Comparison of ENCODE assay signal across 26 cellular contexts in genomic region chr18:31546476-31546875, GRCh38. TPM values are rescaled to one million over a fixed set of nuclear protein-coding genes. Genes with fewer than 3 reads are reported as not detected.
"Had no signal": no experiment of that assay in that cellular context is flagged by ENCODE, and none has a peak within 500 bp of the region (broad histone marks: within the 10 kb centered on the region; RNA-seq: fewer than 3 reads in every experiment).

No MANE protein-coding gene starts in this region.

- H3K4me3 ChIP-seq: adrenal gland, esophagus muscularis mucosa, stomach, testis, upper lobe of left lung had no signal

- H3K4me1 Mint-ChIP-seq: activated CD4-positive, alpha-beta T cell treated with anti-CD3 and anti-CD28 coated beads for 36 hours; central memory CD8-positive, alpha-beta T cell; nephron had no signal

- H3K27ac Mint-ChIP-seq: activated CD4-positive, alpha-beta memory T cell treated with anti-CD3 and anti-CD28 coated beads for 36 hours; activated CD4-positive, alpha-beta T cell treated with anti-CD3 and anti-CD28 coated beads for 36 hours; activated T-cell treated with anti-CD3 and anti-CD28 coated beads, Interleukin-2, amount 50 U/mL, for 24 hours; nephron had no signal

- H3K9me3 Mint-ChIP-seq: activated CD4-positive, alpha-beta memory T cell treated with anti-CD3 and anti-CD28 coated beads for 36 hours; activated T-cell treated with anti-CD3 and anti-CD28 coated beads, Interleukin-2, amount 50 U/mL, for 24 hours; central memory CD8-positive, alpha-beta T cell; nephron had no signal

- ATAC-seq: activated CD4-positive, alpha-beta T cell treated with anti-CD3 and anti-CD28 coated beads for 36 hours; right cardiac atrium had no signal

- DNase-seq: activated CD4-positive, alpha-beta memory T cell treated with anti-CD3 and anti-CD28 coated beads for 36 hours; activated CD4-positive, alpha-beta T cell treated with anti-CD3 and anti-CD28 coated beads for 36 hours; activated effector memory CD4-positive, alpha-beta T cell treated with Interleukin-2 at 50 U/mL for 16 hours; activated naive CD4-positive, alpha-beta T cell treated with anti-CD3 and anti-CD28 coated beads, Interleukin-2, amount 50 U/mL, for 16 hours; activated T-cell treated with anti-CD3 and anti-CD28 coated beads, Interleukin-2, amount 50 U/mL, for 24 hours; adrenal gland; brain microvascular endothelial cell; cortex of kidney; effector CD4-positive, alpha-beta T cell; glutamatergic neuron; hypothalamus; kidney glomerular epithelial cell; mesendoderm; occipital lobe; right cardiac atrium; small intestine; stimulated activated CD4-positive, alpha-beta T cell treated with anti-CD3 and anti-CD28 coated beads, Interleukin-4, amount 100 ng/mL, for 24 hours; stomach; testis; upper lobe of left lung had no signal

- H3K27me3 Mint-ChIP-seq: activated CD4-positive, alpha-beta T cell treated with anti-CD3 and anti-CD28 coated beads for 36 hours; activated T-cell treated with anti-CD3 and anti-CD28 coated beads, Interleukin-2, amount 50 U/mL, for 24 hours had no signal

- H3K36me3 Mint-ChIP-seq: activated CD4-positive, alpha-beta memory T cell treated with anti-CD3 and anti-CD28 coated beads for 36 hours had no signal

- FAIRE-seq: small intestine had no signal

- H3K4me1 ChIP-seq: adrenal gland, esophagus muscularis mucosa, testis, upper lobe of left lung had no signal

- H3K36me3 ChIP-seq: adrenal gland, brain microvascular endothelial cell, upper lobe of left lung had no signal

- H3K4me3 Mint-ChIP-seq: activated CD4-positive, alpha-beta memory T cell treated with anti-CD3 and anti-CD28 coated beads for 36 hours; activated CD4-positive, alpha-beta T cell treated with anti-CD3 and anti-CD28 coated beads for 36 hours; activated T-cell treated with anti-CD3 and anti-CD28 coated beads, Interleukin-2, amount 50 U/mL, for 24 hours; central memory CD8-positive, alpha-beta T cell; nephron had no signal

- H3K27ac ChIP-seq: adrenal gland, brain microvascular endothelial cell, esophagus muscularis mucosa, stomach, testis, upper lobe of left lung had no signal

- H3K9me3 ChIP-seq: adrenal gland, esophagus muscularis mucosa, stomach, testis, upper lobe of left lung had no signal

- H3K27me3 ChIP-seq: adrenal gland, brain microvascular endothelial cell, esophagus muscularis mucosa, stomach, testis, upper lobe of left lung had no signal

RNA-seq across cellular contexts. Expression of gene TTR, which starts 45.2 kb away (rescaled TPM):
- total RNA-seq: activated CD4-positive, alpha-beta memory T cell treated with anti-CD3 and anti-CD28 coated beads for 36 hours; activated CD4-positive, alpha-beta T cell treated with anti-CD3 and anti-CD28 coated beads for 36 hours; fibroblast of villous mesenchyme; posterior vena cava; T-helper 1 cell treated with Interleukin-12 subunit alpha and Interleukin-12 subunit beta and Interleukin-4 antibody, amounts not matched to agents 30 ng/mL and 1 ng/mL, for 36 hours had no signal
